10 cellular contexts compared by ENCODE assay signal in genomic region chr3:40178012-40178594, GRCh38.
"Had no signal": no experiment of that assay in that cellular context is flagged by ENCODE, and none has a peak within 500 bp of the region (broad histone marks: within the 10 kb centered on the region; RNA-seq: fewer than 3 reads in every experiment).

No MANE protein-coding gene starts in this region.

- H3K27me3 ChIP-seq: esophagus muscularis mucosa, neural progenitor cell, spleen, testis, transverse colon had no signal

- H3K27ac Mint-ChIP-seq: activated CD4-positive, alpha-beta T cell treated with anti-CD3 and anti-CD28 coated beads for 36 hours; activated T-cell treated with anti-CD3 and anti-CD28 coated beads, Interleukin-2, amount 50 U/mL, for 24 hours; memory B cell; naive thymus-derived CD8-positive, alpha-beta T cell; neural progenitor cell; T-cell had no signal

- H3K4me1 Mint-ChIP-seq: activated CD4-positive, alpha-beta T cell treated with anti-CD3 and anti-CD28 coated beads for 36 hours; memory B cell; naive thymus-derived CD8-positive, alpha-beta T cell; T-cell had no signal

- H3K9ac ChIP-seq: neural progenitor cell had no signal

- H3K9me3 ChIP-seq: esophagus muscularis mucosa, spleen, testis, transverse colon had no signal

- H3K27ac ChIP-seq: esophagus muscularis mucosa, neural progenitor cell, spleen, testis, transverse colon had no signal

- H3K4me1 ChIP-seq: neural progenitor cell, testis had no signal

- H3K4me3 ChIP-seq: esophagus muscularis mucosa, neural progenitor cell, spleen, testis, transverse colon had no signal

- H3K4me3 Mint-ChIP-seq: activated CD4-positive, alpha-beta T cell treated with anti-CD3 and anti-CD28 coated beads for 36 hours; activated T-cell treated with anti-CD3 and anti-CD28 coated beads, Interleukin-2, amount 50 U/mL, for 24 hours; memory B cell; naive thymus-derived CD8-positive, alpha-beta T cell; neural progenitor cell; T-cell had no signal

- H3K36me3 Mint-ChIP-seq: naive thymus-derived CD8-positive, alpha-beta T cell; neural progenitor cell; T-cell had no signal

- H3K9me3 Mint-ChIP-seq: activated T-cell treated with anti-CD3 and anti-CD28 coated beads, Interleukin-2, amount 50 U/mL, for 24 hours; memory B cell; naive thymus-derived CD8-positive, alpha-beta T cell; neural progenitor cell; T-cell had no signal

- H3K27me3 Mint-ChIP-seq: activated CD4-positive, alpha-beta T cell treated with anti-CD3 and anti-CD28 coated beads for 36 hours; activated T-cell treated with anti-CD3 and anti-CD28 coated beads, Interleukin-2, amount 50 U/mL, for 24 hours; naive thymus-derived CD8-positive, alpha-beta T cell had no signal

- H3K36me3 ChIP-seq: neural progenitor cell, transverse colon had no signal

- H3K4me2 ChIP-seq: neural progenitor cell had no signal

- H2AFZ ChIP-seq: neural progenitor cell had no signal

- ATAC-seq: naive thymus-derived CD8-positive, alpha-beta T cell; T-cell had no signal
